In the genomic region with DNA sequence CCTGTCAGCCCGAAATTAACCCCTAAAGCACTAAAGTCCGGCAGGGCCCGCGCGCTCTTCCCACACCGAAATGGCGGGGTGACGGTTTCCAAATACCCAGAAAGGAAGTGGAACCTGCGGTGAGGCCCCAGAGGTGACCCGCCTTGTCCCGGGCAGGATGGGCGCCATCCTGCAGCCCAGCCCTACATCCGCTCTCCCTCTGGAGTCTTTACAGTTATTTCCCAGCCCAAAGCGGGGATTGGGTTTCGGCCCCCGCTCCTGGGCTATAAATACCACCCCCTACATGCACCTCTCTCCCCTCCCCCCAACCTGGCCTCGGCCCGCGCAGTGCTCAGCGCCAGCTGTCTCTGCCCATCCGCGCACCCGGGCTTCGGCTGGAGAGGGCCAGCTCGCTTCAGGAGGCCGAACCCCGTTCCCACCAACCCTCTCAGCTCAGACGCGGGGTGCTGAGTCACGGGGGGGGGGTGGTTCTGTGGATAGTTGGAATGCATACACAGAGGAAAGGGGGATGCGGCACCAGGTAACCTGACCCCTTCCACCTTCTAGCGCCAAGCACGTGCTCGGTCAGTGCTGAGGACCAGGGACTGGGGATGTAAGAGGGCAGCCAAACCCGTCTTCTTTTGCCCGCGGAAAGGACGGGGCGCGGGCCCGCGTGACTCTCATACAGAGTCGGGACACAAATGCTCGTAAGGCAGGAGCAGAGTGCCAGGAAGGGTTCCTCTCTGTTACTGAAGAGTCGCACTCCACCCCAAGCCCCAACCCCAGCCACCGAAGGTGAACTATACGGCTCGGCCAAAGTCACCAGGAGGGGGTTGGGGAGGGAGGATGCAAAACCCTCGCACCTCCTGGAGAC, we compare ENCODE assay signal across 8 cellular contexts. TPM values are rescaled to one million over a fixed set of nuclear protein-coding genes. Genes with fewer than 3 reads are reported as not detected.
DNase-seq lines count a peak whose midpoint lies in the region; ATAC-seq, FAIRE-seq and TF ChIP-seq lines count a peak whose summit lies in the region.

Gene TUBA4B (plus strand): TSS at position 344 of the 853 bp plus-strand sequence. CDS start 165 bp downstream, at position 509.

- H3K27me3 ChIP-seq in body of pancreas: no peaks in the 10 kb centered on the region

- WGBS in body of pancreas, 2 donors: 2 to 5% methylated on average over 25 to 49 of the region's 49 CpGs

- H3K36me3 ChIP-seq in body of pancreas (replicated peaks in 1 of 2; ENCODE audit: insufficient read depth in 1 of 2, low read depth in 2 of 2): peaks cover 0 to 2% of the 10 kb centered on the region in 2 donors

- in situ Hi-C loops in ACHN (cut with HindIII; ENCODE audit: low pct_ligation_motif_present, low pct_unique_long_range_greater_than_20kb, low sequenced_read_pairs): no loop called here

- DNase-seq in ACHN (peak; percentile 56), GM18507 (ENCODE audit: extremely low spot score, insufficient read length, low read depth) (no peak), SW480 (ENCODE audit: low spot score) (peak; percentile 89), body of pancreas (peak; percentile 48 to 59 (median 52)), iPS-NIHi11 (ENCODE audit: low spot score) (peak; percentile 54), HPDE6-E6E7 (ENCODE audit: extremely low spot score) (no peak)

- ATAC-seq in HG03439 (IDR thresholded peaks at IDR 0.05; ENCODE audit: unreplicated experiment) (peak; percentile 15), body of pancreas (peak; percentile 2)

- no peak for TF ChIP-seq POLR2A in body of pancreas (IDR thresholded peaks at IDR 0.05)

- peak; percentile 62 for FAIRE-seq in GM18507 (lab: Jason Lieb, UNC)

- no peaks in the 10 kb centered on the region for H3K9me3 ChIP-seq in body of pancreas

- H3K27ac ChIP-seq in body of pancreas (peak within 1 kb of the TSS; percentile 77 to 96 (median 86)), skin epidermis (peak within 1 kb of the TSS; percentile 50 to 98 (median 87))

- H3K4me3 ChIP-seq in body of pancreas: peak within 1 kb of the TSS; percentile 20 to 67
- peak within 1 kb of the TSS; percentile 50 to 79 (median 67) for H3K4me3 ChIP-seq in skin epidermis

- no peak for TF ChIP-seq CTCF in body of pancreas (IDR thresholded peaks at IDR 0.05)

- intact Hi-C loops in body of pancreas (cut with DNase I): no loop called here

- H3K4me1 ChIP-seq in body of pancreas: peaks cover 62% of the 10 kb centered on the region

RNA-seq across cellular contexts. Expression of gene TUBA4B, which starts in this region (rescaled TPM):
- not detected for total RNA-seq in body of pancreas

Comparison
In these comparisons a context has a peak if more than half of its experiments do, and no peak if none do; other contexts are left out.
1. Peak in DNase-seq, ATAC-seq, H3K4me3 ChIP-seq and H3K27ac ChIP-seq in body of pancreas; RNA of the gene not detected or under 1 TPM.
2. DNase-seq: peak in ACHN (single experiment), SW480 (single experiment) and iPS-NIHi11 (single experiment); none in GM18507 (single experiment) and HPDE6-E6E7 (single experiment).